34 cellular contexts compared by ENCODE assay signal in genomic region chr6:23045280-23045679, GRCh38.
"Had no signal": no experiment of that assay in that cellular context is flagged by ENCODE, and none has a peak within 500 bp of the region (broad histone marks: within the 10 kb centered on the region; RNA-seq: fewer than 3 reads in every experiment).

No MANE protein-coding gene starts in this region.

- H3K36me3 ChIP-seq: MG63 had no signal

- H3K9me3 ChIP-seq: MG63 had no signal

- H3K27me3 ChIP-seq: MG63 had no signal

- DNase-seq: Karpas-422, Kasumi-1, MG63, MM.1S, MV-4-11, NCI-H1048, NCI-H1092, NCI-H1092 treated with DMSO at 0.1 percent for 48 hours, NCI-H1105, NCI-H1105 treated with DMSO at 0.1 percent for 48 hours, NCI-H1417, NCI-H1417 treated with DMSO at 0.1 percent for 48 hours, NCI-H1436, NCI-H1436 treated with DMSO at 0.1 percent for 48 hours, NCI-H1694, NCI-H1694 treated with DMSO at 0.1 percent for 48 hours, NCI-H187, NCI-H187 treated with DMSO at 0.1 percent for 48 hours, NCI-H1930, NCI-H2029, NCI-H2029 treated with DMSO at 0.1 percent for 48 hours, NCI-H2081, NCI-H2081 treated with DMSO at 0.1 percent for 48 hours, NCI-H2107, NCI-H2171, NCI-H2171 treated with DMSO at 0.1 percent for 48 hours, NCI-H2227 treated with DMSO at 0.1 percent for 48 hours, NCI-H226, NCI-H345, NCI-H446, NCI-H446 treated with DMSO at 0.1 percent for 48 hours, NCI-H510A, NCI-H510A treated with DMSO at 0.1 percent for 48 hours, NCI-H524 had no signal

- H3K4me3 ChIP-seq: MG63 had no signal
